In the genomic region with DNA sequence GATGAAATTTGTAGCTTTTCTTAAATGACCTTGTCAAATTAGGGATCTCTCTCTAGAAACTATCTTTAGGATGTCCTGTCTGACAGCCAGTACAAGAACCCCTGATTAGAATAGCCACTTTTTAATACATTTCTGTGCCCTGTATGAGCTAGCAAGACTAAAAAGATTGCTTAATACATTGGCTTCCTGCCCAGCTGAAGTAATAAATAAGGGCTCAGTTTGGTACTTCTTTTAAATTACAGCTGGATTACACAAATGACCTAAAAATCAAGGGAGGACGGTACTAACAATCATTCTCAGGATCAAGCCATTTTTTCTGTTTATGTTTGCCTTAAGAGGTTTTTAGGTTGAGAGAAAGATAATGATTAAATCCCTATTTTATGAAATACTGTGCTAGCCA, we compare ENCODE assay signal across 1 cellular context.
TF ChIP-seq lines count a peak whose summit lies in the region.

No MANE protein-coding gene starts in this region.

TF ChIP-seq in HEK293, 187 proteins besides CTCF, POLR2A, EP300 and RAD21 (continued from another document):
- TF ChIP-seq, protein P1, sequence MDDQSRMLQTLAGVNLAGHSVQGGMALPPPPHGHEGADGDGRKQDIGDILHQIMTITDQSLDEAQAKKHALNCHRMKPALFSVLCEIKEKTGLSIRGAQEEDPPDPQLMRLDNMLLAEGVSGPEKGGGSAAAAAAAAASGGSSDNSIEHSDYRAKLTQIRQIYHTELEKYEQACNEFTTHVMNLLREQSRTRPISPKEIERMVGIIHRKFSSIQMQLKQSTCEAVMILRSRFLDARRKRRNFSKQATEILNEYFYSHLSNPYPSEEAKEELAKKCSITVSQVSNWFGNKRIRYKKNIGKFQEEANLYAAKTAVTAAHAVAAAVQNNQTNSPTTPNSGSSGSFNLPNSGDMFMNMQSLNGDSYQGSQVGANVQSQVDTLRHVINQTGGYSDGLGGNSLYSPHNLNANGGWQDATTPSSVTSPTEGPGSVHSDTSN (CRISPR knock-in tag; IDR thresholded peaks at IDR 0.05), result no peak
- TF ChIP-seq ZNF155 (tag by site-specific recombination; IDR thresholded peaks at IDR 0.05), result no peak
- no peak for TF ChIP-seq ZNF416 (tag by site-specific recombination; IDR thresholded peaks at IDR 0.05)
- TF ChIP-seq, protein P2, sequence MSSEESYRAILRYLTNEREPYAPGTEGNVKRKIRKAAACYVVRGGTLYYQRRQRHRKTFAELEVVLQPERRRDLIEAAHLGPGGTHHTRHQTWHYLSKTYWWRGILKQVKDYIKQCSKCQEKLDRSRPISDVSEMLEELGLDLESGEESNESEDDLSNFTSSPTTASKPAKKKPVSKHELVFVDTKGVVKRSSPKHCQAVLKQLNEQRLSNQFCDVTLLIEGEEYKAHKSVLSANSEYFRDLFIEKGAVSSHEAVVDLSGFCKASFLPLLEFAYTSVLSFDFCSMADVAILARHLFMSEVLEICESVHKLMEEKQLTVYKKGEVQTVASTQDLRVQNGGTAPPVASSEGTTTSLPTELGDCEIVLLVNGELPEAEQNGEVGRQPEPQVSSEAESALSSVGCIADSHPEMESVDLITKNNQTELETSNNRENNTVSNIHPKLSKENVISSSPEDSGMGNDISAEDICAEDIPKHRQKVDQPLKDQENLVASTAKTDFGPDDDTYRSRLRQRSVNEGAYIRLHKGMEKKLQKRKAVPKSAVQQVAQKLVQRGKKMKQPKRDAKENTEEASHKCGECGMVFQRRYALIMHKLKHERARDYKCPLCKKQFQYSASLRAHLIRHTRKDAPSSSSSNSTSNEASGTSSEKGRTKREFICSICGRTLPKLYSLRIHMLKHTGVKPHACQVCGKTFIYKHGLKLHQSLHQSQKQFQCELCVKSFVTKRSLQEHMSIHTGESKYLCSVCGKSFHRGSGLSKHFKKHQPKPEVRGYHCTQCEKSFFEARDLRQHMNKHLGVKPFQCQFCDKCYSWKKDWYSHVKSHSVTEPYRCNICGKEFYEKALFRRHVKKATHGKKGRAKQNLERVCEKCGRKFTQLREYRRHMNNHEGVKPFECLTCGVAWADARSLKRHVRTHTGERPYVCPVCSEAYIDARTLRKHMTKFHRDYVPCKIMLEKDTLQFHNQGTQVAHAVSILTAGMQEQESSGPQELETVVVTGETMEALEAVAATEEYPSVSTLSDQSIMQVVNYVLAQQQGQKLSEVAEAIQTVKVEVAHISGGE (tag by site-specific recombination; conservative IDR thresholded peaks at IDR 0.05; ENCODE audit: low read depth), result no peak
- peak; percentile 19; the same call in 1 of the 2 replicates for TF ChIP-seq ZNF341 (tag by site-specific recombination; IDR thresholded peaks at IDR 0.05; ENCODE audit: low read depth)
- TF ChIP-seq, protein P3, sequence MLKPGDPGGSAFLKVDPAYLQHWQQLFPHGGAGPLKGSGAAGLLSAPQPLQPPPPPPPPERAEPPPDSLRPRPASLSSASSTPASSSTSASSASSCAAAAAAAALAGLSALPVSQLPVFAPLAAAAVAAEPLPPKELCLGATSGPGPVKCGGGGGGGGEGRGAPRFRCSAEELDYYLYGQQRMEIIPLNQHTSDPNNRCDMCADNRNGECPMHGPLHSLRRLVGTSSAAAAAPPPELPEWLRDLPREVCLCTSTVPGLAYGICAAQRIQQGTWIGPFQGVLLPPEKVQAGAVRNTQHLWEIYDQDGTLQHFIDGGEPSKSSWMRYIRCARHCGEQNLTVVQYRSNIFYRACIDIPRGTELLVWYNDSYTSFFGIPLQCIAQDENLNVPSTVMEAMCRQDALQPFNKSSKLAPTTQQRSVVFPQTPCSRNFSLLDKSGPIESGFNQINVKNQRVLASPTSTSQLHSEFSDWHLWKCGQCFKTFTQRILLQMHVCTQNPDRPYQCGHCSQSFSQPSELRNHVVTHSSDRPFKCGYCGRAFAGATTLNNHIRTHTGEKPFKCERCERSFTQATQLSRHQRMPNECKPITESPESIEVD (tag by site-specific recombination; IDR thresholded peaks at IDR 0.05), result peak; percentile 66
- no peak for TF ChIP-seq ZNF223 (tag by site-specific recombination; IDR thresholded peaks at IDR 0.05)
